ENCODE assay signal across 9 cellular contexts in the genomic region with DNA sequence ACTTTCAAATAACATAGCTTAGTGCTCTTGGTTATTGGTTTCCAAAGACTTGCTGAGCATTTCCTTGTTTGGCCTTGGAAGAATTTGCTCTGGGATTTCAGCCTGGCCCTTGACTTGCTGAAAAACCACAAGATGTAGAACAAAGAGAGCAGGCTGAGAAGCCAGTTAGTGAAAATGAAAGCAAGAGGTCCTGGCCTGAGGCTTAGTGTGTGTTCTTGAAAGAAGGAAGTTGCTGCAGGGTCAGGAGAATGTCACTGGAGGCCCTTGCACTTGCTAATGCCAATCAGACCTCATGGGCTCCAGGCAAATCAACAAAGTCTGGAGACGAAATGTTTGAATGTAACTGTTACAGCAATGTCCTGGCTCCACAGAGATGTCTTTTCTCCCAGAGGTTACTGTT.
DNase-seq lines count a peak whose midpoint lies in the region; ATAC-seq and TF ChIP-seq lines count a peak whose summit lies in the region.
"Had no signal": no experiment of that assay in that cellular context is flagged by ENCODE, and none has a peak within 500 bp of the region (broad histone marks: within the 10 kb centered on the region; RNA-seq: fewer than 3 reads in every experiment).

No MANE protein-coding gene starts in this region.

- ATAC-seq in GM19328 (IDR thresholded peaks at IDR 0.05; ENCODE audit: unreplicated experiment) = peak; percentile 100
- ATAC-seq in HG03196 (IDR thresholded peaks at IDR 0.05; ENCODE audit: unreplicated experiment) = peak; percentile 100
- no peak for ATAC-seq in CD4-positive, alpha-beta T cell (ENCODE audit: poor library complexity)

- H3K4me1 ChIP-seq in BLaER1 = peaks cover 14% of the 10 kb centered on the region

- peak; percentile 95 for DNase-seq in SKM-1 (lab: John Stamatoyannopoulos, UW; ENCODE audit: unreplicated experiment)
- peak; percentile 97 for DNase-seq in fibroblast of peridontal ligament (ENCODE audit: extremely low read depth)
- no peak for DNase-seq in neural crest cell (ENCODE audit: low read depth, low spot score)
- no peak for DNase-seq in NCI-H1694 (lab: John Stamatoyannopoulos, UW)
- DNase-seq in CD4-positive, alpha-beta T cell = no peak

- H3K4me3 Mint-ChIP-seq in neural crest cell = peak overlapping the region; percentile 24
- H3K4me3 Mint-ChIP-seq in CD4-positive, alpha-beta T cell = no peak overlapping the region

- intact Hi-C loops in CD4-positive, alpha-beta T cell (cut with DNase I, micrococcal nuclease) = no loop called here

- peaks cover 33% of the 10 kb centered on the region for H3K4me1 Mint-ChIP-seq in neural crest cell
- peaks cover 6% of the 10 kb centered on the region for H3K4me1 Mint-ChIP-seq in CD4-positive, alpha-beta T cell (ENCODE audit: low read depth)

- no peaks in the 10 kb centered on the region for H3K9me3 Mint-ChIP-seq in neural crest cell
- no peaks in the 10 kb centered on the region for H3K9me3 Mint-ChIP-seq in CD4-positive, alpha-beta T cell

- H3K36me3 Mint-ChIP-seq in neural crest cell (ENCODE audit: low read depth) = no peaks in the 10 kb centered on the region
- H3K36me3 Mint-ChIP-seq in CD4-positive, alpha-beta T cell (ENCODE audit: low read depth) = no peaks in the 10 kb centered on the region

- H3K27ac Mint-ChIP-seq in neural crest cell (ENCODE audit: unreplicated experiment) = peak overlapping the region; percentile 94
- H3K27ac Mint-ChIP-seq in CD4-positive, alpha-beta T cell = no peak overlapping the region

- H3K27ac ChIP-seq in BLaER1 = peak overlapping the region; percentile 33
- H3K27ac ChIP-seq in CD4-positive, alpha-beta T cell (ENCODE audit: low read depth, low read length) = no peak overlapping the region

- TF ChIP-seq CTCF in neural crest cell (conservative IDR thresholded peaks at IDR 0.05) = no peak
- no peak for TF ChIP-seq CTCF in CD4-positive, alpha-beta T cell (IDR thresholded peaks at IDR 0.05)

- H3K4me2 ChIP-seq in BLaER1 = peak overlapping the region; percentile 18

- CTCF ChIA-PET in CD4-positive, alpha-beta T cell (lab: Charles Lee) = interaction anchor here (0.7 kb wide), 1 partner anchor 73 kb away, joined by 3 read pairs; no protein-coding TSS in a partner anchor

- no peaks in the 10 kb centered on the region for H4K20me1 ChIP-seq in BLaER1

- H3K27me3 ChIP-seq in BLaER1 = no peaks in the 10 kb centered on the region
- no peaks in the 10 kb centered on the region for H3K27me3 ChIP-seq in CD4-positive, alpha-beta T cell (ENCODE audit: control insufficient read depth, insufficient read depth, low read length)

- POLR2A ChIA-PET in CD4-positive, alpha-beta T cell (lab: Charles Lee) = interaction anchor here (0.5 to 0.6 kb wide), 2 partner anchors 186 to 312 kb away, joined by 3 read pairs; no protein-coding TSS in a partner anchor

- H3K9me3 ChIP-seq in BLaER1 = no peaks in the 10 kb centered on the region
- H3K9me3 ChIP-seq in CD4-positive, alpha-beta T cell (ENCODE audit: control insufficient read depth, low read length) = no peaks in the 10 kb centered on the region

- no peaks in the 10 kb centered on the region for H3K36me3 ChIP-seq in BLaER1

- H3K4me3 ChIP-seq in BLaER1 = no peak overlapping the region
- H3K4me3 ChIP-seq: skin epidermis had no signal

- H3K9ac ChIP-seq in BLaER1 = no peak overlapping the region

- no peaks in the 10 kb centered on the region for H3K27me3 Mint-ChIP-seq in neural crest cell (ENCODE audit: low read depth)
- no peaks in the 10 kb centered on the region for H3K27me3 Mint-ChIP-seq in CD4-positive, alpha-beta T cell

Comparison
In these comparisons a context has a peak if more than half of its experiments do, and no peak if none do; other contexts are left out.
1. DNase-seq: peak in SKM-1 (single experiment) and fibroblast of peridontal ligament (single experiment); none in neural crest cell (single experiment), NCI-H1694 (single experiment) and CD4-positive, alpha-beta T cell (0 of 10).